Comparison of ENCODE assay signal across 1 cellular context in genomic region chr7:31545549-31545948, GRCh38.
TF ChIP-seq lines count a peak whose summit lies in the region.

No MANE protein-coding gene starts in this region.

TF ChIP-seq in H1, 55 proteins besides CTCF, POLR2A, EP300 and RAD21:
- TF ChIP-seq YY1 (IDR thresholded peaks at IDR 0.05; ENCODE audit: low read depth, low read length) (no peak), CHD1 (IDR thresholded peaks at IDR 0.05; ENCODE audit: low read depth, low read length) (no peak), SIN3A (conservative IDR thresholded peaks at IDR 0.05 in 1 of 2, IDR thresholded peaks at IDR 0.05 in 1 of 2; ENCODE audit: low read depth in 1 of 2, low read length in 2 of 2) (no peak), EGR1 (IDR thresholded peaks at IDR 0.05; ENCODE audit: borderline replicate concordance, low read depth, low read length) (no peak), TEAD4 (IDR thresholded peaks at IDR 0.05; ENCODE audit: low read depth, low read length) (no peak), KDM5A (IDR thresholded peaks at IDR 0.05; ENCODE audit: low read length) (no peak), ZNF274 (IDR thresholded peaks at IDR 0.05; ENCODE audit: borderline replicate concordance, extremely low read depth, low read length) (no peak), ASH2L (IDR thresholded peaks at IDR 0.05; ENCODE audit: low read length) (no peak), TCF12 (IDR thresholded peaks at IDR 0.05; ENCODE audit: low read depth, low read length) (no peak), KDM4A (IDR thresholded peaks at IDR 0.05; ENCODE audit: low read depth, low read length, severe bottlenecking) (no peak), NANOG (IDR thresholded peaks at IDR 0.05; ENCODE audit: insufficient read depth, low read depth, low read length, poor library complexity, severe bottlenecking) (no peak)
